11 cellular contexts compared by ENCODE assay signal in genomic region chr2:692767-693166, GRCh38.
"Had no signal": no experiment of that assay in that cellular context is flagged by ENCODE, and none has a peak within 500 bp of the region (broad histone marks: within the 10 kb centered on the region; RNA-seq: fewer than 3 reads in every experiment).

No MANE protein-coding gene starts in this region.

- H3K9me3 ChIP-seq: neutrophil, SJCRH30 had no signal

- H3K79me2 ChIP-seq: hepatocyte had no signal

- H3K4me3 Mint-ChIP-seq: stimulated activated effector memory CD8-positive, alpha-beta T cell treated with anti-CD3 and anti-CD28 coated beads, Interleukin-12 subunit alpha, Interleukin-12 subunit beta, amount 100 ng/mL, for 72 hours had no signal

- H3K9me3 Mint-ChIP-seq: stimulated activated effector memory CD8-positive, alpha-beta T cell treated with anti-CD3 and anti-CD28 coated beads, Interleukin-12 subunit alpha, Interleukin-12 subunit beta, amount 100 ng/mL, for 72 hours had no signal

- DNase-seq: activated CD4-positive, alpha-beta T cell treated with anti-CD3 and anti-CD28 coated beads for 1 hour; activated T-cell treated with anti-CD3 and anti-CD28 coated beads for 4 hours; central memory CD4-positive, alpha-beta T cell; effector memory CD4-positive, alpha-beta T cell; SJCRH30; T-helper 9 cell; trophoblast cell had no signal

- H3K27ac ChIP-seq: neutrophil, SJCRH30 had no signal

- H2AFZ ChIP-seq: hepatocyte had no signal

- H3K4me2 ChIP-seq: hepatocyte had no signal

- H3K27me3 ChIP-seq: hepatocyte, SJCRH30 had no signal

- H3K27me3 Mint-ChIP-seq: progenitor cell of endocrine pancreas had no signal

- ATAC-seq: stimulated activated effector memory CD8-positive, alpha-beta T cell treated with anti-CD3 and anti-CD28 coated beads, Interleukin-12 subunit alpha, Interleukin-12 subunit beta, amount 100 ng/mL, for 72 hours had no signal

- H3K4me3 ChIP-seq: hepatocyte, SJCRH30 had no signal

- H3K27ac Mint-ChIP-seq: progenitor cell of endocrine pancreas; stimulated activated effector memory CD8-positive, alpha-beta T cell treated with anti-CD3 and anti-CD28 coated beads, Interleukin-12 subunit alpha, Interleukin-12 subunit beta, amount 100 ng/mL, for 72 hours had no signal

- H3K36me3 ChIP-seq: neutrophil, SJCRH30 had no signal
